In genomic region chr20:44909872-44910689, GRCh38 we compare ENCODE assay signal across 8 cellular contexts. TPM values are rescaled to one million over a fixed set of nuclear protein-coding genes. Genes with fewer than 3 reads are reported as not detected.
DNase-seq lines count a peak whose midpoint lies in the region; ATAC-seq and TF ChIP-seq lines count a peak whose summit lies in the region.

TSS of gene PABPC1L (plus strand) at chr20:44910060. CDS start at chr20:44910144, 84 bp downstream.

- TF ChIP-seq CTCF in mucosa of descending colon (IDR thresholded peaks at IDR 0.05) = no peak

- peaks cover 4% of the 10 kb centered on the region for H3K36me3 ChIP-seq in mucosa of descending colon (ENCODE audit: low read depth)

- DNase-seq in AML-193 (lab: John Stamatoyannopoulos, UW) (peak; percentile 29 to 36), GM19238 (ENCODE audit: insufficient read length, low spot score) (peak; percentile 88), epidermal melanocyte (ENCODE audit: insufficient read length, low spot score) (peak; percentile 59), mucosa of descending colon (peak; percentile 81 to 87 (median 86))
- peak; percentile 65 for DNase-seq in NK-92 treated with Interleukin-12 subunit alpha and Interleukin-12 subunit beta, amount 100 ng/mL, for 24 hours (lab: John Stamatoyannopoulos, UW)
- DNase-seq in activated CD8-positive, alpha-beta memory T cell treated with anti-CD3 and anti-CD28 coated beads, Interleukin-2, amount 50 U/mL, for 1 hour (ENCODE audit: extremely low read depth) = peak; percentile 32
- DNase-seq in stimulated activated CD8-positive, alpha-beta memory T cell treated with anti-CD3 and anti-CD28 coated beads, Interleukin-4, amount 100 ng/mL, for 24 hours (ENCODE audit: low read depth) = peak; percentile 68

- no peaks in the 10 kb centered on the region for H3K9me3 ChIP-seq in mucosa of descending colon

- peak; percentile 83 for ATAC-seq in HG03457 (IDR thresholded peaks at IDR 0.05; ENCODE audit: unreplicated experiment)
- ATAC-seq in mucosa of descending colon = peak; percentile 93

- intact Hi-C loops in mucosa of descending colon (cut with DNase I, micrococcal nuclease) = no loop called here

- H3K4me3 ChIP-seq in mucosa of descending colon = peak within 1 kb of the TSS; percentile 29

- peaks cover 18% of the 10 kb centered on the region for H3K4me1 ChIP-seq in mucosa of descending colon (ENCODE audit: low read depth)

RNA-seq across cellular contexts. Expression of gene PABPC1L, which starts in this region (rescaled TPM):
- total RNA-seq in mucosa of descending colon = 10 to 100 TPM; 13.3 to 21.6 (median 18.7) TPM

Comparison
In these comparisons a context has a peak if more than half of its experiments do, and no peak if none do; other contexts are left out.
1. Peak in every context shown above with its lines: DNase-seq, ATAC-seq and H3K4me3 ChIP-seq.
2. DNase-seq: peak in every context shown above with its lines; median percentile 88 in GM19238; 86 in mucosa of descending colon; 68 in stimulated activated CD8-positive, alpha-beta memory T cell treated with anti-CD3 and anti-CD28 coated beads, Interleukin-4, amount 100 ng/mL, for 24 hours; 65 in NK-92 treated with Interleukin-12 subunit alpha and Interleukin-12 subunit beta, amount 100 ng/mL, for 24 hours; 59 in epidermal melanocyte; 32 in AML-193; 32 in activated CD8-positive, alpha-beta memory T cell treated with anti-CD3 and anti-CD28 coated beads, Interleukin-2, amount 50 U/mL, for 1 hour.